ENCODE assay signal across 8 cellular contexts in the genomic region with DNA sequence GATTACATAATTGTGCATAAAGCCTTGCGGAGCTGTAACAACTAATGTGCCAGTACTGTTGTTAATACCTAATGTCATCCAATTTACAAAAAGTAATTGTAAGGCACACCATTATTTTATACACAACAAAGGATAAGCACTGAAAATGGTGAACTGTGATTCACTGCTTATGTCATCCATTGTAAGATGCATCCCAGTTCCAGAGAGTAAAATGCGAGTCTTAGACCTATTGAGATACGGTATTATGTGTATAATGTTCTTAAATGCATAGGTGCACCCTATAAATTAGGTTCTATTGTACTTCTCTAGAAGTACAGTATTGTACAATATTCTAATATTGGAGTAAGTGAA. TPM values are rescaled to one million over a fixed set of nuclear protein-coding genes. Genes with fewer than 3 reads are reported as not detected.
DNase-seq lines count a peak whose midpoint lies in the region; ATAC-seq and TF ChIP-seq lines count a peak whose summit lies in the region.

No MANE protein-coding gene starts in this region.

- H3K4me1 Mint-ChIP-seq in brain: peaks cover 16% of the 10 kb centered on the region

- peak overlapping the region; percentile 87 to 96 (median 92) for H3K4me3 Mint-ChIP-seq in brain

- H3K27ac ChIP-seq in urinary bladder (ENCODE audit: low read depth): peak overlapping the region; percentile 76

- TF ChIP-seq CTCF in brain (conservative IDR thresholded peaks at IDR 0.05) (no peak), lower leg skin (IDR thresholded peaks at IDR 0.05) (no peak)

- 0% methylated on average over 3 of the region's 3 CpGs for WGBS in lower leg skin, 2 donors
- WGBS in urinary bladder: under 1% methylated on average over 3 of the region's 3 CpGs

- no peaks in the 10 kb centered on the region for H3K9me3 Mint-ChIP-seq in brain

- no peaks in the 10 kb centered on the region for H3K4me1 ChIP-seq in urinary bladder (ENCODE audit: insufficient read depth)

- TF ChIP-seq POLR2A in lower leg skin (IDR thresholded peaks at IDR 0.05): no peak

- H3K36me3 ChIP-seq in urinary bladder (ENCODE audit: insufficient read depth): no peaks in the 10 kb centered on the region

- H3K36me3 Mint-ChIP-seq in brain: peaks cover 31% of the 10 kb centered on the region

- DNase-seq in DMS79 (lab: John Stamatoyannopoulos, UW) (peak; percentile 69), MV-4-11 (lab: John Stamatoyannopoulos, UW) (peak; percentile 47), lower leg skin (ENCODE audit: low spot score in 2 of 2) (no peak), NCI-H1436 (lab: John Stamatoyannopoulos, UW) (no peak)

- peak overlapping the region; percentile 96 to 99 (median 98) for H3K27ac Mint-ChIP-seq in brain

- ATAC-seq in HG03175 (IDR thresholded peaks at IDR 0.05; ENCODE audit: unreplicated experiment) (no peak), HG03565 (IDR thresholded peaks at IDR 0.05; ENCODE audit: unreplicated experiment) (no peak)

- intact Hi-C loops in lower leg skin (cut with DNase I; ENCODE audit: low total_unique reads): no loop called here

- H3K4me3 ChIP-seq in lower leg skin (ENCODE audit: low read depth, poor library complexity, severe bottlenecking) (peak overlapping the region; percentile 21), urinary bladder (ENCODE audit: low read depth, low read length) (peak overlapping the region; percentile 54)

- H3K27me3 Mint-ChIP-seq in brain: peaks cover 6% of the 10 kb centered on the region

RNA-seq across cellular contexts. Expression of a gene that starts 0.4 kb away (rescaled TPM):
- polyA plus RNA-seq in brain (ENCODE audit: insufficient read depth, low read depth, low replicate concordance) (43.2 TPM), urinary bladder (16.0 TPM)
- total RNA-seq in lower leg skin (10 to 100 TPM in 3 of 4 donors, 1 to 10 TPM in 1; 7.9 to 20.4 (median 13.0) TPM), urinary bladder (13.5 TPM)

RNA-seq across cellular contexts. Expression of a gene that starts 10.8 kb away (rescaled TPM):
- polyA plus RNA-seq in brain (ENCODE audit: insufficient read depth, low read depth, low replicate concordance) (131 TPM), urinary bladder (63.5 TPM)
- total RNA-seq in lower leg skin (10 to 100 TPM; 39.1 to 58.1 (median 50.4) TPM), urinary bladder (81.9 TPM)

RNA-seq across cellular contexts. Expression of a gene that starts 38.1 kb away (rescaled TPM):
- polyA plus RNA-seq in brain (ENCODE audit: insufficient read depth, low read depth, low replicate concordance) (26.2 TPM), urinary bladder (8.0 TPM)
- total RNA-seq in lower leg skin (10 to 100 TPM in 3 of 4 donors, 1 to 10 TPM in 1; 8.3 to 23.9 (median 13.8) TPM), urinary bladder (22.7 TPM)

Comparison
In these comparisons a context has a peak if more than half of its experiments do, and no peak if none do; other contexts are left out.
1. DNase-seq: peak in DMS79 (single experiment) and MV-4-11 (single experiment); none in lower leg skin (0 of 2) and NCI-H1436 (single experiment).